ENCODE assay signal across 2 cellular contexts in the genomic region with DNA sequence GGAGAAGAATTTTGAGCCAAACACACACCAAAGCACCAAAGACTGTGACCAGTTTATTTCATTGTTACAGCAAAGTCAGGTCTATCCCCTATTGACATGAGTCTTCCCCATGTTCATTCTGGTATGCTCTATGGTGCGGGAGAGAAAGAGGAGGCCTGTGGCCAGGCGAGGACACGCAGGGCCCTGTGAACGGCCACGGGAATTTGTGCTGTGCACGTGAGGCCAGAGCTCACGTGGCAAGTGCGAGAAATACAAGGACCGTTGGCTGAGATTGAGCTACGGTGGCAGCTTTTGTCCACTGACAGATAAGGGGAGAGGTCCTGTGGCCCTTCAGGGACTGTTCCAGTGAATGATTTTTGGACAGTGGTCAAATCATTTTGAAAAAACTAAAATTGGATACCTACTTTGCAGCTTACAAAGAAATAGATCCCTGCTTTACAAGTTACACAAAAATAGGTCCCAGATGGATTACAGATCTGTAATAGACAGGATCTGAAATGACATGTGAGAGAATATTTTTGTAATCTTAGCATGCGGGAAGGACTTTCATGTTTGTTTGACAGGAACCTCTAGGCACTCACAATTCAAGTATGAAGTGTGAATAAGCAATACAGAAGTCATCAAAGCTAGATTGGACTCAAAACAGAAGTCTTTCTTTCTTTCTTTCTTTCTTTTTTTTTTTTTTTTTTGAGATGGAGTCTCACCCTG.
A peak's percentile ranks its signal among the peaks of the same experiment; 100 is the strongest.
TF ChIP-seq lines count a peak whose summit lies in the region.

No MANE protein-coding gene starts in this region.

TF ChIP-seq in K562, 482 proteins besides CTCF, POLR2A, EP300 and RAD21:
- TF ChIP-seq, protein P1, sequence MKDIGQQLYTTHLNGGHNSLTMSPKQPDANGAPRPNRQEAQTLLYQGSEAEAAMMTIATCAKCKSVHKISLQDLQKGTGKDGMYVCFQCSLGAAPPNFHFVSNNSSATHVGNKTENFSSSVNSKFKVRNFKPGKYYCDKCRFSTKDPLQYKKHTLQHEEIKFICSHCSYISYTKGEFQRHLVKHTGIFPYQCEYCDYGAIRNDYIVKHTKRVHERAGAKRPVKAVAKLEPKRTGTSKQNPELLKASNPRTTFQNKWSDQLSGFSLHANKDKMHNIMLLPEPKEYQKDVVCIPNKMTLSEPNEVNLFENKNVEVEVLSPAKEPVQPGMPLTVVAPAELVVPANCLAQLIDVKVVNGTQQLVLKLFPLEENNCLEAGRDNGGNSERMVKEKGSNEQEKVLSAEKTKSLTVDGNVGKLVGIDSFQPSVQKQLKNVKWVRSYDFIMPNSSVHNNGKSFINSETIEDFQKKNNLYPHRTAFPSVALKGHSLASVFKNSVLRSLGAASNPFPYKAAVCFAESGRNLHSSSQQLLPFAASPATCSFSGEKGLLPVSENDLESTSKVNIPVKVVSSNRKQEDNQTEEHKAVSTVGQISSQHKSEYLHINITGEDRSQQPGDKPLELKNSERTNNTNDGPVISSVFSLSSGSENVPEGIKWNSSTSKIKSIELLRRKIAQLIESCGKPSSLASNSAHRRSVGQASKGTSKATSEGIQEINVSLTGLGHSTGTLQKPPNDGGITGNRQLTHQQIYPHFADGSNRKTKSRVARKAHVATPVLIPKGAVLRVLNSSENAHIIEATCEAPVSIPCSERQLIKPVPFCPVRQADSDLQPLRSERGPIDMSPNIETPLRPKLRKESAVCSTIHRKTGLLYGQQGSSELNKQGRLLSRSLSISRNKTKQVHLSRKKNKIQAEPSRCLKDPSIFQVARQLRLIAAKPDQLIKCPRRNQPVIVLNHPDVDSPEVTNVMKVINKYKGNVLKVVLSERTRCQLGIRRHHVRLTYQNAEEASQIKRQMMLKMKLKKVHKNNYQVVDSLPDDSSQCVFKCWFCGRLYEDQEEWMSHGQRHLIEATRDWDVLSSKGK (CRISPR knock-in tag; IDR thresholded peaks at IDR 0.05), result no peak
- TF ChIP-seq TAF15 (IDR thresholded peaks at IDR 0.05; ENCODE audit: low read depth, low read length) (no peak), BHLHE40 (IDR thresholded peaks at IDR 0.05; ENCODE audit: low read length) (peak; percentile 83), CXXC5 (CRISPR knock-in tag; IDR thresholded peaks at IDR 0.05) (0 out of 2 replicates have a peak, but pooled peaks have one; percentile 20), SPI1 (IDR thresholded peaks at IDR 0.05; ENCODE audit: borderline replicate concordance, low read depth, low read length) (no peak)
- TF ChIP-seq, protein P2, sequence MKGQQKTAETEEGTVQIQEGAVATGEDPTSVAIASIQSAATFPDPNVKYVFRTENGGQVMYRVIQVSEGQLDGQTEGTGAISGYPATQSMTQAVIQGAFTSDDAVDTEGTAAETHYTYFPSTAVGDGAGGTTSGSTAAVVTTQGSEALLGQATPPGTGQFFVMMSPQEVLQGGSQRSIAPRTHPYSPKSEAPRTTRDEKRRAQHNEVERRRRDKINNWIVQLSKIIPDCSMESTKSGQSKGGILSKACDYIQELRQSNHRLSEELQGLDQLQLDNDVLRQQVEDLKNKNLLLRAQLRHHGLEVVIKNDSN (CRISPR knock-in tag; IDR thresholded peaks at IDR 0.05), result peak; percentile 18; the same call in 1 of the 2 replicates
- TF ChIP-seq, protein P3, sequence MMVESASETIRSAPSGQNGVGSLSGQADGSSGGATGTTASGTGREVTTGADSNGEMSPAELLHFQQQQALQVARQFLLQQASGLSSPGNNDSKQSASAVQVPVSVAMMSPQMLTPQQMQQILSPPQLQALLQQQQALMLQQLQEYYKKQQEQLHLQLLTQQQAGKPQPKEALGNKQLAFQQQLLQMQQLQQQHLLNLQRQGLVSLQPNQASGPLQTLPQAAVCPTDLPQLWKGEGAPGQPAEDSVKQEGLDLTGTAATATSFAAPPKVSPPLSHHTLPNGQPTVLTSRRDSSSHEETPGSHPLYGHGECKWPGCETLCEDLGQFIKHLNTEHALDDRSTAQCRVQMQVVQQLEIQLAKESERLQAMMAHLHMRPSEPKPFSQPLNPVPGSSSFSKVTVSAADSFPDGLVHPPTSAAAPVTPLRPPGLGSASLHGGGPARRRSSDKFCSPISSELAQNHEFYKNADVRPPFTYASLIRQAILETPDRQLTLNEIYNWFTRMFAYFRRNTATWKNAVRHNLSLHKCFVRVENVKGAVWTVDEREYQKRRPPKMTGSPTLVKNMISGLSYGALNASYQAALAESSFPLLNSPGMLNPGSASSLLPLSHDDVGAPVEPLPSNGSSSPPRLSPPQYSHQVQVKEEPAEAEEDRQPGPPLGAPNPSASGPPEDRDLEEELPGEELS (CRISPR knock-in tag; IDR thresholded peaks at IDR 0.05; ENCODE audit: borderline replicate concordance), result no peak

TF ChIP-seq in liver, 16 proteins besides CTCF, POLR2A, EP300 and RAD21:
- TF ChIP-seq JUND (IDR thresholded peaks at IDR 0.05) (no peak), SP1 (IDR thresholded peaks at IDR 0.05) (peak; percentile 17), YY1 (IDR thresholded peaks at IDR 0.05) (no peak), HNF4G (IDR thresholded peaks at IDR 0.05) (no peak), FOXA2 (IDR thresholded peaks at IDR 0.05) (no peak), TAF1 (conservative IDR thresholded peaks at IDR 0.05) (no peak), HNF4A (conservative IDR thresholded peaks at IDR 0.05) (peak; percentile 10 to 45), EGR1 (IDR thresholded peaks at IDR 0.05; ENCODE audit: low read depth in 2 of 2) (no peak), RXRA (IDR thresholded peaks at IDR 0.05) (peak in 1 of 2 donors; percentile 49), FOXA1 (IDR thresholded peaks at IDR 0.05) (peak; percentile 14), GABPA (IDR thresholded peaks at IDR 0.05 in 1 of 2, conservative IDR thresholded peaks at IDR 0.05 in 1 of 2) (no peak), NR2F2 (IDR thresholded peaks at IDR 0.05) (no peak)
- TF ChIP-seq, protein P4, sequence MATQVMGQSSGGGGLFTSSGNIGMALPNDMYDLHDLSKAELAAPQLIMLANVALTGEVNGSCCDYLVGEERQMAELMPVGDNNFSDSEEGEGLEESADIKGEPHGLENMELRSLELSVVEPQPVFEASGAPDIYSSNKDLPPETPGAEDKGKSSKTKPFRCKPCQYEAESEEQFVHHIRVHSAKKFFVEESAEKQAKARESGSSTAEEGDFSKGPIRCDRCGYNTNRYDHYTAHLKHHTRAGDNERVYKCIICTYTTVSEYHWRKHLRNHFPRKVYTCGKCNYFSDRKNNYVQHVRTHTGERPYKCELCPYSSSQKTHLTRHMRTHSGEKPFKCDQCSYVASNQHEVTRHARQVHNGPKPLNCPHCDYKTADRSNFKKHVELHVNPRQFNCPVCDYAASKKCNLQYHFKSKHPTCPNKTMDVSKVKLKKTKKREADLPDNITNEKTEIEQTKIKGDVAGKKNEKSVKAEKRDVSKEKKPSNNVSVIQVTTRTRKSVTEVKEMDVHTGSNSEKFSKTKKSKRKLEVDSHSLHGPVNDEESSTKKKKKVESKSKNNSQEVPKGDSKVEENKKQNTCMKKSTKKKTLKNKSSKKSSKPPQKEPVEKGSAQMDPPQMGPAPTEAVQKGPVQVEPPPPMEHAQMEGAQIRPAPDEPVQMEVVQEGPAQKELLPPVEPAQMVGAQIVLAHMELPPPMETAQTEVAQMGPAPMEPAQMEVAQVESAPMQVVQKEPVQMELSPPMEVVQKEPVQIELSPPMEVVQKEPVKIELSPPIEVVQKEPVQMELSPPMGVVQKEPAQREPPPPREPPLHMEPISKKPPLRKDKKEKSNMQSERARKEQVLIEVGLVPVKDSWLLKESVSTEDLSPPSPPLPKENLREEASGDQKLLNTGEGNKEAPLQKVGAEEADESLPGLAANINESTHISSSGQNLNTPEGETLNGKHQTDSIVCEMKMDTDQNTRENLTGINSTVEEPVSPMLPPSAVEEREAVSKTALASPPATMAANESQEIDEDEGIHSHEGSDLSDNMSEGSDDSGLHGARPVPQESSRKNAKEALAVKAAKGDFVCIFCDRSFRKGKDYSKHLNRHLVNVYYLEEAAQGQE (IDR thresholded peaks at IDR 0.05), result no peak
- TF ChIP-seq, protein P5, sequence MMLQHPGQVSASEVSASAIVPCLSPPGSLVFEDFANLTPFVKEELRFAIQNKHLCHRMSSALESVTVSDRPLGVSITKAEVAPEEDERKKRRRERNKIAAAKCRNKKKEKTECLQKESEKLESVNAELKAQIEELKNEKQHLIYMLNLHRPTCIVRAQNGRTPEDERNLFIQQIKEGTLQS (IDR thresholded peaks at IDR 0.05), result no peak
- TF ChIP-seq, protein P6, sequence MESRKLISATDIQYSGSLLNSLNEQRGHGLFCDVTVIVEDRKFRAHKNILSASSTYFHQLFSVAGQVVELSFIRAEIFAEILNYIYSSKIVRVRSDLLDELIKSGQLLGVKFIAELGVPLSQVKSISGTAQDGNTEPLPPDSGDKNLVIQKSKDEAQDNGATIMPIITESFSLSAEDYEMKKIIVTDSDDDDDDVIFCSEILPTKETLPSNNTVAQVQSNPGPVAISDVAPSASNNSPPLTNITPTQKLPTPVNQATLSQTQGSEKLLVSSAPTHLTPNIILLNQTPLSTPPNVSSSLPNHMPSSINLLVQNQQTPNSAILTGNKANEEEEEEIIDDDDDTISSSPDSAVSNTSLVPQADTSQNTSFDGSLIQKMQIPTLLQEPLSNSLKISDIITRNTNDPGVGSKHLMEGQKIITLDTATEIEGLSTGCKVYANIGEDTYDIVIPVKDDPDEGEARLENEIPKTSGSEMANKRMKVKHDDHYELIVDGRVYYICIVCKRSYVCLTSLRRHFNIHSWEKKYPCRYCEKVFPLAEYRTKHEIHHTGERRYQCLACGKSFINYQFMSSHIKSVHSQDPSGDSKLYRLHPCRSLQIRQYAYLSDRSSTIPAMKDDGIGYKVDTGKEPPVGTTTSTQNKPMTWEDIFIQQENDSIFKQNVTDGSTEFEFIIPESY (IDR thresholded peaks at IDR 0.05), result no peak
- TF ChIP-seq, protein P7, sequence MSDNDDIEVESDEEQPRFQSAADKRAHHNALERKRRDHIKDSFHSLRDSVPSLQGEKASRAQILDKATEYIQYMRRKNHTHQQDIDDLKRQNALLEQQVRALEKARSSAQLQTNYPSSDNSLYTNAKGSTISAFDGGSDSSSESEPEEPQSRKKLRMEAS (IDR thresholded peaks at IDR 0.05), result peak; percentile 82
